ENCODE assay signal across 23 cellular contexts in genomic region chr15:50929062-50929461, GRCh38.
"Had no signal": no experiment of that assay in that cellular context is flagged by ENCODE, and none has a peak within 500 bp of the region (broad histone marks: within the 10 kb centered on the region; RNA-seq: fewer than 3 reads in every experiment).

No MANE protein-coding gene starts in this region.

- FAIRE-seq: endothelial cell of umbilical vein had no signal

- H3K9me3 ChIP-seq: colonic mucosa, esophagus muscularis mucosa, gastroesophageal sphincter, heart left ventricle, left ventricle myocardium inferior, lower lobe of right lung, mucosa of descending colon had no signal

- DNase-seq: colonic mucosa; cortex of kidney; effector CD8-positive, alpha-beta T cell; effector memory CD8-positive, alpha-beta T cell; endodermal cell; foreskin keratinocyte; heart left ventricle; hypothalamus; immature natural killer cell; islet precursor cell; kidney; kidney glomerular epithelial cell; left colon; left ventricle myocardium inferior; lower lobe of right lung; mesenchymal stem cell; mucosa of descending colon; naive B cell had no signal

- H2AFZ ChIP-seq: hepatocyte had no signal

- ATAC-seq: effector memory CD8-positive, alpha-beta T cell; foreskin keratinocyte; gastroesophageal sphincter; heart left ventricle; left colon; left lobe of liver; lower lobe of right lung; mucosa of descending colon had no signal

- H3K4me1 ChIP-seq: colonic mucosa, esophagus muscularis mucosa, foreskin keratinocyte, gastroesophageal sphincter, left ventricle myocardium inferior, lower lobe of right lung had no signal

- H3K4me2 ChIP-seq: hepatocyte had no signal

- H3K27ac ChIP-seq: colonic mucosa, esophagus muscularis mucosa, foreskin keratinocyte, gastroesophageal sphincter, heart left ventricle, hepatocyte, left ventricle myocardium inferior, lower lobe of right lung had no signal

- H3K4me3 ChIP-seq: colonic mucosa, esophagus muscularis mucosa, gastroesophageal sphincter, heart left ventricle, hepatocyte, left ventricle myocardium inferior, lower lobe of right lung, mucosa of descending colon had no signal

- H3K79me2 ChIP-seq: hepatocyte had no signal

- H3K36me3 ChIP-seq: colonic mucosa had no signal

- H3K27me3 ChIP-seq: colonic mucosa, esophagus muscularis mucosa, foreskin keratinocyte, gastroesophageal sphincter, heart left ventricle, hepatocyte had no signal
